28 cellular contexts compared by ENCODE assay signal in the genomic region with DNA sequence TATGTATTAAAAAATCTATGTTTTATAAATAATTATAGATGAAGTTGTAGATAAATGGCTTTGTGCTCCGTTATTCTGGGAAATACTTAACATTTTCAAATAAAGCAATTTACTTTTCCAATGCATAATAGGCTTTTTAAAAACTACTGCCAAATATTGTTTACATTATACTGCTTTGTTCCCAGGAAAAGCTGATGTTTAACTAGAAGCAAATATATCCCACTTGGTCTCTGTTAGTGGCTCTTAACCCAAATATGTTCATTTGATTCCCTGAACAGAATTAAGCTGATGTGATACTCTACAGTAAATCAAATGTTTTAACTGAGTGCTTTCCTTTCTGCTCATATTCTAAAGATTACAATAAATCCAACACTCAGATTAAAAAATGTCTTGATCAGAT.
"Had no signal": no experiment of that assay in that cellular context is flagged by ENCODE, and none has a peak within 500 bp of the region (broad histone marks: within the 10 kb centered on the region; RNA-seq: fewer than 3 reads in every experiment).

No MANE protein-coding gene starts in this region.

- H3K4me3 ChIP-seq: gastrocnemius medialis, lung, smooth muscle cell, suprapubic skin, transverse colon, upper lobe of right lung, uterus had no signal

- H3K27me3 ChIP-seq: gastrocnemius medialis, neutrophil, suprapubic skin, transverse colon, upper lobe of right lung, uterus had no signal

- ATAC-seq: esophagus mucosa; gastrocnemius medialis; natural killer cell treated with Interleukin-12 subunit alpha and Interleukin-12 subunit beta and Interleukin-15 and Interleukin-18, amount 100 ng/mL, for 72 hours; sciatic nerve; stimulated activated naive CD8-positive, alpha-beta T cell treated with anti-CD3 and anti-CD28 coated beads, Interleukin-15, amount 100 ng/mL, for 72 hours; upper lobe of right lung had no signal

- H3K4me3 Mint-ChIP-seq: dendritic cell treated with granulocyte-macrophage colony-stimulating factor and Interleukin-4, amounts not matched to agents 40 ng/mL and 50 ng/mL, for 4 days; endodermal cell; memory B cell; natural killer cell treated with Interleukin-12 subunit alpha and Interleukin-12 subunit beta and Interleukin-15 and Interleukin-18, amount 100 ng/mL, for 72 hours; neural crest cell; stimulated activated naive CD8-positive, alpha-beta T cell treated with anti-CD3 and anti-CD28 coated beads, Interleukin-15, amount 100 ng/mL, for 72 hours had no signal

- H3K27me3 Mint-ChIP-seq: dendritic cell treated with granulocyte-macrophage colony-stimulating factor and Interleukin-4, amounts not matched to agents 40 ng/mL and 50 ng/mL, for 4 days; memory B cell; natural killer cell treated with Interleukin-12 subunit alpha and Interleukin-12 subunit beta and Interleukin-15 and Interleukin-18, amount 100 ng/mL, for 72 hours; progenitor cell of endocrine pancreas; stimulated activated naive CD8-positive, alpha-beta T cell treated with anti-CD3 and anti-CD28 coated beads, Interleukin-15, amount 100 ng/mL, for 72 hours had no signal

- H3K27ac Mint-ChIP-seq: dendritic cell treated with granulocyte-macrophage colony-stimulating factor and Interleukin-4, amounts not matched to agents 40 ng/mL and 50 ng/mL, for 4 days; endodermal cell; memory B cell; natural killer cell treated with Interleukin-12 subunit alpha and Interleukin-12 subunit beta and Interleukin-15 and Interleukin-18, amount 100 ng/mL, for 72 hours; progenitor cell of endocrine pancreas; stimulated activated naive CD8-positive, alpha-beta T cell treated with anti-CD3 and anti-CD28 coated beads, Interleukin-15, amount 100 ng/mL, for 72 hours had no signal

- DNase-seq: effector CD8-positive, alpha-beta T cell; endodermal cell; foreskin fibroblast; gastrocnemius medialis; head of caudate nucleus; stimulated activated CD4-positive, alpha-beta T cell treated with anti-CD3 and anti-CD28 coated beads, Interleukin-12 subunit alpha, Interleukin-12 subunit beta, amount 100 ng/mL, for 4 hours; stimulated activated CD4-positive, alpha-beta T cell treated with anti-CD3 and anti-CD28 coated beads, Interleukin-1b, Interleukin-23, amount 100 ng/mL, for 48 hours; stimulated activated CD4-positive, alpha-beta T cell treated with anti-CD3 and anti-CD28 coated beads, Interleukin-4, amount 100 ng/mL, for 1 hour; stimulated activated CD8-positive, alpha-beta memory T cell treated with anti-CD3 and anti-CD28 coated beads, Interleukin-4, amount 100 ng/mL, for 48 hours; stimulated activated naive CD4-positive, alpha-beta T cell; stimulated activated naive CD8-positive, alpha-beta T cell treated with anti-CD3 and anti-CD28 coated beads, Interleukin-15, amount 100 ng/mL, for 72 hours; transverse colon; upper lobe of right lung; uterus had no signal

- H3K36me3 Mint-ChIP-seq: memory B cell; natural killer cell treated with Interleukin-12 subunit alpha and Interleukin-12 subunit beta and Interleukin-15 and Interleukin-18, amount 100 ng/mL, for 72 hours had no signal

- FAIRE-seq: keratinocyte had no signal

- H3K36me3 ChIP-seq: gastrocnemius medialis, neutrophil, suprapubic skin, transverse colon, upper lobe of right lung, uterus had no signal

- H3K9me3 Mint-ChIP-seq: dendritic cell treated with granulocyte-macrophage colony-stimulating factor and Interleukin-4, amounts not matched to agents 40 ng/mL and 50 ng/mL, for 4 days; endodermal cell; natural killer cell treated with Interleukin-12 subunit alpha and Interleukin-12 subunit beta and Interleukin-15 and Interleukin-18, amount 100 ng/mL, for 72 hours; stimulated activated naive CD8-positive, alpha-beta T cell treated with anti-CD3 and anti-CD28 coated beads, Interleukin-15, amount 100 ng/mL, for 72 hours had no signal

- H3K4me1 ChIP-seq: gastrocnemius medialis, parathyroid adenoma, suprapubic skin, transverse colon, upper lobe of right lung, uterus had no signal

- H3K9me3 ChIP-seq: gastrocnemius medialis, neutrophil, suprapubic skin, transverse colon, upper lobe of right lung, uterus had no signal

- H3K27ac ChIP-seq: epithelial cell of prostate, gastrocnemius medialis, neutrophil, parathyroid adenoma, suprapubic skin, transverse colon, upper lobe of right lung, uterus had no signal

- H3K4me1 Mint-ChIP-seq: endodermal cell; memory B cell; stimulated activated naive CD8-positive, alpha-beta T cell treated with anti-CD3 and anti-CD28 coated beads, Interleukin-15, amount 100 ng/mL, for 72 hours had no signal
